Comparison of ENCODE assay signal across 1 cellular context in genomic region chr1:32713081-32713480, GRCh38.
TF ChIP-seq lines count a peak whose summit lies in the region.

No MANE protein-coding gene starts in this region.

TF ChIP-seq in GM23338, 12 proteins besides CTCF, POLR2A, EP300 and RAD21:
- TF ChIP-seq JUNB (IDR thresholded peaks at IDR 0.05; ENCODE audit: unreplicated experiment) (no peak), CREB1 (CRISPR knock-in tag; IDR thresholded peaks at IDR 0.05; ENCODE audit: low read depth) (no peak), EZH2phosphoT487 (IDR thresholded peaks at IDR 0.05; ENCODE audit: unreplicated experiment) (no peak), ZNF462 (CRISPR knock-in tag; IDR thresholded peaks at IDR 0.05) (no peak), EZH2 (IDR thresholded peaks at IDR 0.05; ENCODE audit: low read depth, unreplicated experiment) (no peak), NANOG (IDR thresholded peaks at IDR 0.05; ENCODE audit: borderline replicate concordance) (no peak), ZNF114 (CRISPR knock-in tag; IDR thresholded peaks at IDR 0.05) (no peak), ZNF331 (CRISPR knock-in tag; IDR thresholded peaks at IDR 0.05; ENCODE audit: low read depth) (no peak), POLR2AphosphoS5 (IDR thresholded peaks at IDR 0.05; ENCODE audit: low read depth) (no peak), STAT1 (IDR thresholded peaks at IDR 0.05; ENCODE audit: unreplicated experiment) (no peak), ETS1 (IDR thresholded peaks at IDR 0.05) (no peak)
- TF ChIP-seq, protein P1, sequence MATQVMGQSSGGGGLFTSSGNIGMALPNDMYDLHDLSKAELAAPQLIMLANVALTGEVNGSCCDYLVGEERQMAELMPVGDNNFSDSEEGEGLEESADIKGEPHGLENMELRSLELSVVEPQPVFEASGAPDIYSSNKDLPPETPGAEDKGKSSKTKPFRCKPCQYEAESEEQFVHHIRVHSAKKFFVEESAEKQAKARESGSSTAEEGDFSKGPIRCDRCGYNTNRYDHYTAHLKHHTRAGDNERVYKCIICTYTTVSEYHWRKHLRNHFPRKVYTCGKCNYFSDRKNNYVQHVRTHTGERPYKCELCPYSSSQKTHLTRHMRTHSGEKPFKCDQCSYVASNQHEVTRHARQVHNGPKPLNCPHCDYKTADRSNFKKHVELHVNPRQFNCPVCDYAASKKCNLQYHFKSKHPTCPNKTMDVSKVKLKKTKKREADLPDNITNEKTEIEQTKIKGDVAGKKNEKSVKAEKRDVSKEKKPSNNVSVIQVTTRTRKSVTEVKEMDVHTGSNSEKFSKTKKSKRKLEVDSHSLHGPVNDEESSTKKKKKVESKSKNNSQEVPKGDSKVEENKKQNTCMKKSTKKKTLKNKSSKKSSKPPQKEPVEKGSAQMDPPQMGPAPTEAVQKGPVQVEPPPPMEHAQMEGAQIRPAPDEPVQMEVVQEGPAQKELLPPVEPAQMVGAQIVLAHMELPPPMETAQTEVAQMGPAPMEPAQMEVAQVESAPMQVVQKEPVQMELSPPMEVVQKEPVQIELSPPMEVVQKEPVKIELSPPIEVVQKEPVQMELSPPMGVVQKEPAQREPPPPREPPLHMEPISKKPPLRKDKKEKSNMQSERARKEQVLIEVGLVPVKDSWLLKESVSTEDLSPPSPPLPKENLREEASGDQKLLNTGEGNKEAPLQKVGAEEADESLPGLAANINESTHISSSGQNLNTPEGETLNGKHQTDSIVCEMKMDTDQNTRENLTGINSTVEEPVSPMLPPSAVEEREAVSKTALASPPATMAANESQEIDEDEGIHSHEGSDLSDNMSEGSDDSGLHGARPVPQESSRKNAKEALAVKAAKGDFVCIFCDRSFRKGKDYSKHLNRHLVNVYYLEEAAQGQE (IDR thresholded peaks at IDR 0.05; ENCODE audit: unreplicated experiment), result no peak
